In the genomic region with DNA sequence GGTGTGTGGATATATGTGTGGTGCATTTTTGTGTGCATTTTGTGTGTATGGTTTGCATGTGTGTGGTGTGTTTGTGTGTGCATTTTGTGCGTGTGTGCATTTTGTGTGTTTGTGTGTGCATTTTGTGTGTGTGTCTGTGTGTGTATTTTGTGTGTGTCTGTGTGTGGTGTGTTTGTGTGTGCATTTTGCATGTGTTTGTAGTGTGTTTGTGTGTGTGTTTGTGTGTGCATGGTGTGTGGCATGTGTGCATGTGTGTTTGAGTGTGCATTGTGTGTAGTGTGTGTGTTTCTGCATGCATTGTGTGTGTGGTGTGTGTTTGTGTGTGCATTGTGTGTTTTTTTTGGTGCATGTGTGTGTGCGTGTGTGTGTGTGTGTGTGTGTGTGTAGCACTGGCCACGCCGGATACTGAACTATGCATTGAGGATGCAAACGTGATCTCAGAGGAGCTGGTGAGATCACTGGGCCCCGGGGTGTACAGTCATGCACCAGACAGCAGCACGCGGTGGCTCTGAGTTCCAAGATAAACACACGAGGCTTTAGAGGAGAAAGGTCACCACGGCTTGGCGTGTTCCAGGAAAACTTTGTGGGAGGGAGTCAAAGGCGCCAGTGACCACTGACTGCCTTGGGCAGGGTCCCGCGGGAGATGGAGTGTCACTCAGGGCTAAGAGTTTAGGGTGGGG, we compare ENCODE assay signal across 1 cellular context.
TF ChIP-seq lines count a peak whose summit lies in the region.

No MANE protein-coding gene starts in this region.

TF ChIP-seq in HepG2, 621 proteins besides CTCF, POLR2A, EP300 and RAD21 (continued from another document and continues in another):
- TF ChIP-seq, protein P1, sequence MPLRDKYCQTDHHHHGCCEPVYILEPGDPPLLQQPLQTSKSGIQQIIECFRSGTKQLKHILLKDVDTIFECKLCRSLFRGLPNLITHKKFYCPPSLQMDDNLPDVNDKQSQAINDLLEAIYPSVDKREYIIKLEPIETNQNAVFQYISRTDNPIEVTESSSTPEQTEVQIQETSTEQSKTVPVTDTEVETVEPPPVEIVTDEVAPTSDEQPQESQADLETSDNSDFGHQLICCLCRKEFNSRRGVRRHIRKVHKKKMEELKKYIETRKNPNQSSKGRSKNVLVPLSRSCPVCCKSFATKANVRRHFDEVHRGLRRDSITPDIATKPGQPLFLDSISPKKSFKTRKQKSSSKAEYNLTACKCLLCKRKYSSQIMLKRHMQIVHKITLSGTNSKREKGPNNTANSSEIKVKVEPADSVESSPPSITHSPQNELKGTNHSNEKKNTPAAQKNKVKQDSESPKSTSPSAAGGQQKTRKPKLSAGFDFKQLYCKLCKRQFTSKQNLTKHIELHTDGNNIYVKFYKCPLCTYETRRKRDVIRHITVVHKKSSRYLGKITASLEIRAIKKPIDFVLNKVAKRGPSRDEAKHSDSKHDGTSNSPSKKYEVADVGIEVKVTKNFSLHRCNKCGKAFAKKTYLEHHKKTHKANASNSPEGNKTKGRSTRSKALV (CRISPR knock-in tag; IDR thresholded peaks at IDR 0.05): no peak
- TF ChIP-seq ZNF614 (CRISPR knock-in tag; IDR thresholded peaks at IDR 0.05; ENCODE audit: borderline replicate concordance) (peak; percentile 63; the same call in 1 of the 2 replicates), KAT8 (CRISPR knock-in tag; IDR thresholded peaks at IDR 0.05) (0 out of 2 replicates have a peak, but pooled peaks have one; percentile 33), ZNF501 (CRISPR knock-in tag; IDR thresholded peaks at IDR 0.05) (no peak), ZNF746 (CRISPR knock-in tag; IDR thresholded peaks at IDR 0.05) (peak; percentile 69; the same call in 1 of the 2 replicates), ZEB1 (IDR thresholded peaks at IDR 0.05; ENCODE audit: insufficient replicate concordance, low read depth) (no peak), KDM2A (CRISPR knock-in tag; IDR thresholded peaks at IDR 0.05; ENCODE audit: borderline replicate concordance, low read depth) (0 out of 2 replicates have a peak, but pooled peaks have one; percentile 56), ONECUT2 (CRISPR knock-in tag; IDR thresholded peaks at IDR 0.05) (no peak), ZNF296 (CRISPR knock-in tag; conservative IDR thresholded peaks at IDR 0.05) (no peak), PRMT3 (CRISPR knock-in tag; IDR thresholded peaks at IDR 0.05; ENCODE audit: borderline replicate concordance, low read depth) (no peak), REXO4 (CRISPR knock-in tag; IDR thresholded peaks at IDR 0.05; ENCODE audit: borderline replicate concordance) (no peak), ZNF282 (IDR thresholded peaks at IDR 0.05; ENCODE audit: partially characterized antibody) (no peak), ZSCAN31 (CRISPR knock-in tag; IDR thresholded peaks at IDR 0.05; ENCODE audit: low read depth) (0 out of 2 replicates have a peak, but pooled peaks have one; percentile 59), PRPF4 (IDR thresholded peaks at IDR 0.05; ENCODE audit: low read depth, low read length, poor library complexity, severe bottlenecking) (no peak), HOXA3 (CRISPR knock-in tag; IDR thresholded peaks at IDR 0.05) (peak; percentile 54), MEF2D (CRISPR knock-in tag; IDR thresholded peaks at IDR 0.05) (0 out of 2 replicates have a peak, but pooled peaks have one; percentile 41), SIN3A (IDR thresholded peaks at IDR 0.05; ENCODE audit: borderline replicate concordance, low read depth, low read length) (no peak), RNF2 (conservative IDR thresholded peaks at IDR 0.05; ENCODE audit: low read depth) (peak; percentile 89; the same call in 1 of the 2 replicates), ZNF564 (CRISPR knock-in tag; IDR thresholded peaks at IDR 0.05) (no peak), ZNF605 (CRISPR knock-in tag; IDR thresholded peaks at IDR 0.05) (peak; percentile 48; the same call in 1 of the 2 replicates), ZNF138 (CRISPR knock-in tag; IDR thresholded peaks at IDR 0.05; ENCODE audit: low read depth) (0 out of 2 replicates have a peak, but pooled peaks have one; percentile 49), HCFC1 (IDR thresholded peaks at IDR 0.05; ENCODE audit: low read depth, low read length) (no peak), ZNF75D (CRISPR knock-in tag; IDR thresholded peaks at IDR 0.05; ENCODE audit: borderline replicate concordance) (no peak), ZNF331 (CRISPR knock-in tag; IDR thresholded peaks at IDR 0.05) (peak; percentile 61; the same call in 1 of the 2 replicates), ARNT2 (CRISPR knock-in tag; IDR thresholded peaks at IDR 0.05; ENCODE audit: low read depth) (0 out of 2 replicates have a peak, but pooled peaks have one; percentile 45), YY1 (IDR thresholded peaks at IDR 0.05; ENCODE audit: insufficient read depth, insufficient replicate concordance, low read depth, low read length) (no peak), HES4 (CRISPR knock-in tag; IDR thresholded peaks at IDR 0.05; ENCODE audit: borderline replicate concordance) (peak; percentile 49; the same call in 1 of the 2 replicates)
- TF ChIP-seq, protein P2, sequence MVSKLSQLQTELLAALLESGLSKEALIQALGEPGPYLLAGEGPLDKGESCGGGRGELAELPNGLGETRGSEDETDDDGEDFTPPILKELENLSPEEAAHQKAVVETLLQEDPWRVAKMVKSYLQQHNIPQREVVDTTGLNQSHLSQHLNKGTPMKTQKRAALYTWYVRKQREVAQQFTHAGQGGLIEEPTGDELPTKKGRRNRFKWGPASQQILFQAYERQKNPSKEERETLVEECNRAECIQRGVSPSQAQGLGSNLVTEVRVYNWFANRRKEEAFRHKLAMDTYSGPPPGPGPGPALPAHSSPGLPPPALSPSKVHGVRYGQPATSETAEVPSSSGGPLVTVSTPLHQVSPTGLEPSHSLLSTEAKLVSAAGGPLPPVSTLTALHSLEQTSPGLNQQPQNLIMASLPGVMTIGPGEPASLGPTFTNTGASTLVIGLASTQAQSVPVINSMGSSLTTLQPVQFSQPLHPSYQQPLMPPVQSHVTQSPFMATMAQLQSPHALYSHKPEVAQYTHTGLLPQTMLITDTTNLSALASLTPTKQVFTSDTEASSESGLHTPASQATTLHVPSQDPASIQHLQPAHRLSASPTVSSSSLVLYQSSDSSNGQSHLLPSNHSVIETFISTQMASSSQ (IDR thresholded peaks at IDR 0.05; ENCODE audit: low read depth): no peak
- TF ChIP-seq, protein P2 (CRISPR knock-in tag; IDR thresholded peaks at IDR 0.05; ENCODE audit: borderline replicate concordance): no peak
- TF ChIP-seq, protein P3, sequence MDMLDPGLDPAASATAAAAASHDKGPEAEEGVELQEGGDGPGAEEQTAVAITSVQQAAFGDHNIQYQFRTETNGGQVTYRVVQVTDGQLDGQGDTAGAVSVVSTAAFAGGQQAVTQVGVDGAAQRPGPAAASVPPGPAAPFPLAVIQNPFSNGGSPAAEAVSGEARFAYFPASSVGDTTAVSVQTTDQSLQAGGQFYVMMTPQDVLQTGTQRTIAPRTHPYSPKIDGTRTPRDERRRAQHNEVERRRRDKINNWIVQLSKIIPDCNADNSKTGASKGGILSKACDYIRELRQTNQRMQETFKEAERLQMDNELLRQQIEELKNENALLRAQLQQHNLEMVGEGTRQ (IDR thresholded peaks at IDR 0.05; ENCODE audit: low read depth, low read length): no peak
- TF ChIP-seq, protein P3 (CRISPR knock-in tag; IDR thresholded peaks at IDR 0.05; ENCODE audit: borderline replicate concordance): peak; percentile 23; the same call in 1 of the 2 replicates
- TF ChIP-seq, protein P4, sequence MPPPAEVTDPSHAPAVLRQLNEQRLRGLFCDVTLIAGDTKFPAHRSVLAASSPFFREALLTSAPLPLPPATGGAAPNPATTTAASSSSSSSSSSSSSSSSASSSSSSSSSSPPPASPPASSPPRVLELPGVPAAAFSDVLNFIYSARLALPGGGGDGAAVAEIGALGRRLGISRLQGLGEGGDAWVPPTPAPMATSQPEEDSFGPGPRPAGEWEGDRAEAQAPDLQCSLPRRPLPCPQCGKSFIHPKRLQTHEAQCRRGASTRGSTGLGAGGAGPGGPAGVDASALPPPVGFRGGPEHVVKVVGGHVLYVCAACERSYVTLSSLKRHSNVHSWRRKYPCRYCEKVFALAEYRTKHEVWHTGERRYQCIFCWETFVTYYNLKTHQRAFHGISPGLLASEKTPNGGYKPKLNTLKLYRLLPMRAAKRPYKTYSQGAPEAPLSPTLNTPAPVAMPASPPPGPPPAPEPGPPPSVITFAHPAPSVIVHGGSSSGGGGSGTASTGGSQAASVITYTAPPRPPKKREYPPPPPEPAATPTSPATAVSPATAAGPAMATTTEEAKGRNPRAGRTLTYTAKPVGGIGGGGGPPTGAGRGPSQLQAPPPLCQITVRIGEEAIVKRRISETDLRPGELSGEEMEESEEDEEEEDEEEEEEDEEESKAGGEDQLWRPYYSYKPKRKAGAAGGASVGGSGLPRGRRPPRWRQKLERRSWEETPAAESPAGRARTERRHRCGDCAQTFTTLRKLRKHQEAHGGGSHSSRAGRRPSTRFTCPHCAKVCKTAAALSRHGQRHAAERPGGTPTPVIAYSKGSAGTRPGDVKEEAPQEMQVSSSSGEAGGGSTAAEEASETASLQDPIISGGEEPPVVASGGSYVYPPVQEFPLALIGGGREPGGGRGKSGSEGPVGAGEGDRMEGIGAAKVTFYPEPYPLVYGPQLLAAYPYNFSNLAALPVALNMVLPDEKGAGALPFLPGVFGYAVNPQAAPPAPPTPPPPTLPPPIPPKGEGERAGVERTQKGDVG (CRISPR knock-in tag; IDR thresholded peaks at IDR 0.05; ENCODE audit: borderline replicate concordance): peak; percentile 66; the same call in 1 of the 2 replicates
- TF ChIP-seq, protein P5, sequence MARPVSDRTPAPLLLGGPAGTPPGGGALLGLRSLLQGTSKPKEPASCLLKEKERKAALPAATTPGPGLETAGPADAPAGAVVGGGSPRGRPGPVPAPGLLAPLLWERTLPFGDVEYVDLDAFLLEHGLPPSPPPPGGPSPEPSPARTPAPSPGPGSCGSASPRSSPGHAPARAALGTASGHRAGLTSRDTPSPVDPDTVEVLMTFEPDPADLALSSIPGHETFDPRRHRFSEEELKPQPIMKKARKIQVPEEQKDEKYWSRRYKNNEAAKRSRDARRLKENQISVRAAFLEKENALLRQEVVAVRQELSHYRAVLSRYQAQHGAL (CRISPR knock-in tag; IDR thresholded peaks at IDR 0.05; ENCODE audit: not compliant biosample characterization): no peak
- TF ChIP-seq, protein P6, sequence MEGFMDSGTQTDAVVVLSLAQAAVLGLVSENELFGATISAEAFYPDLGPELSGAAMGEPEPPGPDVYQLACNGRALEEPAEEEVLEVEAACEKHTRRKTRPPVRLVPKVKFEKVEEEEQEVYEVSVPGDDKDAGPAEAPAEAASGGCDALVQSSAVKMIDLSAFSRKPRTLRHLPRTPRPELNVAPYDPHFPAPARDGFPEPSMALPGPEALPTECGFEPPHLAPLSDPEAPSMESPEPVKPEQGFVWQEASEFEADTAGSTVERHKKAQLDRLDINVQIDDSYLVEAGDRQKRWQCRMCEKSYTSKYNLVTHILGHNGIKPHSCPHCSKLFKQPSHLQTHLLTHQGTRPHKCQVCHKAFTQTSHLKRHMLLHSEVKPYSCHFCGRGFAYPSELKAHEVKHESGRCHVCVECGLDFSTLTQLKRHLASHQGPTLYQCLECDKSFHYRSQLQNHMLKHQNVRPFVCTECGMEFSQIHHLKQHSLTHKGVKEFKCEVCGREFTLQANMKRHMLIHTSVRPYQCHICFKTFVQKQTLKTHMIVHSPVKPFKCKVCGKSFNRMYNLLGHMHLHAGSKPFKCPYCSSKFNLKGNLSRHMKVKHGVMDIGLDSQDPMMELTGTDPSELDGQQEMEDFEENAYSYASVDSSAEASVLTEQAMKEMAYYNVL (CRISPR knock-in tag; IDR thresholded peaks at IDR 0.05; ENCODE audit: borderline replicate concordance): no peak
- TF ChIP-seq, protein P7, sequence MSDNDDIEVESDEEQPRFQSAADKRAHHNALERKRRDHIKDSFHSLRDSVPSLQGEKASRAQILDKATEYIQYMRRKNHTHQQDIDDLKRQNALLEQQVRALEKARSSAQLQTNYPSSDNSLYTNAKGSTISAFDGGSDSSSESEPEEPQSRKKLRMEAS (IDR thresholded peaks at IDR 0.05): peak; percentile 97
- TF ChIP-seq, protein P8, sequence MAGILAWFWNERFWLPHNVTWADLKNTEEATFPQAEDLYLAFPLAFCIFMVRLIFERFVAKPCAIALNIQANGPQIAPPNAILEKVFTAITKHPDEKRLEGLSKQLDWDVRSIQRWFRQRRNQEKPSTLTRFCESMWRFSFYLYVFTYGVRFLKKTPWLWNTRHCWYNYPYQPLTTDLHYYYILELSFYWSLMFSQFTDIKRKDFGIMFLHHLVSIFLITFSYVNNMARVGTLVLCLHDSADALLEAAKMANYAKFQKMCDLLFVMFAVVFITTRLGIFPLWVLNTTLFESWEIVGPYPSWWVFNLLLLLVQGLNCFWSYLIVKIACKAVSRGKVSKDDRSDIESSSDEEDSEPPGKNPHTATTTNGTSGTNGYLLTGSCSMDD (CRISPR knock-in tag; IDR thresholded peaks at IDR 0.05): no peak
